15 cellular contexts compared by ENCODE assay signal in the genomic region with DNA sequence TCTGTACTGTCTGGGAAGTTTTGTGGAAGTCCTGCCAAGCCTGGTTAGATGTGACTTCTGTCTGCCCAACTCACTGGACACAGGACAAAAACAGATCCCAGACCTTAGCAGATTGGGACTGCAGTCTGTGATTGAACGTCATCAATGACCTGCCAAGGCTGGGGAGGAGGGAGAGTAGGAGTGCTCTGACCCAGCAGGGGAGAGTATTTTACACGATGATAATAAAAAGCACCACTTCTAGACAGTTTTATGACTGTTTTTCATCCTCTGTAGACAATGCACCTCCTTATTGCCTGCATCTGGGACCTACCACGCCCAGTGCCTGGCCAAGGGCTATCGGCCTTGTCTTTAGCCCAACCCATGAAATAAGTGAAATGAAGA.
A peak's percentile ranks its signal among the peaks of the same experiment; 100 is the strongest.
DNase-seq lines count a peak whose midpoint lies in the region; ATAC-seq and TF ChIP-seq lines count a peak whose summit lies in the region.
"Had no signal": no experiment of that assay in that cellular context is flagged by ENCODE, and none has a peak within 500 bp of the region (broad histone marks: within the 10 kb centered on the region; RNA-seq: fewer than 3 reads in every experiment).

No MANE protein-coding gene starts in this region.

- no peak for TF ChIP-seq POLR2A in stomach (IDR thresholded peaks at IDR 0.05)

- H3K36me3 ChIP-seq in stomach = no peaks in the 10 kb centered on the region

- POLR2A ChIA-PET in HEK293T (lab: Yijun Ruan, JAX) = interaction anchor here (0.9 kb wide), 1 partner anchor 15 kb away, joined by 3 read pairs; no protein-coding TSS in a partner anchor

- CTCF ChIA-PET in HEK293T (lab: Yijun Ruan, JAX) = interaction anchor here (1.1 kb wide), 1 partner anchor 132 kb away, joined by 4 read pairs; no protein-coding TSS in a partner anchor

- WGBS in stomach, 5 donors = 32 to 60% (median 41%) methylated on average over 4 of the region's 4 CpGs

- intact Hi-C loops in stomach (cut with DNase I; ENCODE audit: low total_unique reads) = no loop called here

- no peak for TF ChIP-seq CTCF in stomach (IDR thresholded peaks at IDR 0.05)

- peak; percentile 58 for ATAC-seq in left lobe of liver
- ATAC-seq in HG03571 (IDR thresholded peaks at IDR 0.05; ENCODE audit: unreplicated experiment) = no peak
- no peak for ATAC-seq in HG03196 (IDR thresholded peaks at IDR 0.05; ENCODE audit: unreplicated experiment)
- ATAC-seq: T-helper 17 cell had no signal

- H3K9me3 ChIP-seq in stomach = no peaks in the 10 kb centered on the region

- H3K4me1 ChIP-seq in stomach = peaks cover 37 to 64% (median 56%) of the 10 kb centered on the region in 4 donors

- TF ChIP-seq EP300 in stomach (IDR thresholded peaks at IDR 0.05) = no peak

- H3K27ac ChIP-seq in stomach = peak overlapping the region; percentile 63 to 78 (median 65)

- no peak overlapping the region for H3K4me3 ChIP-seq in stomach

- no peaks in the 10 kb centered on the region for H3K27me3 ChIP-seq in stomach

- DNase-seq in HEK293T (ENCODE audit: extremely low spot score) (peak; percentile 44), dermis blood vessel endothelial cell (peak; percentile 12), left lobe of liver (ENCODE audit: low spot score) (no peak), stomach (no peak), GM19238 (ENCODE audit: insufficient read length, low spot score) (no peak), DMS79 (lab: John Stamatoyannopoulos, UW) (no peak)
- DNase-seq: activated B cell treated with CpG ODN at 0.5 μM for 24 hours; activated gamma-delta T cell treated with Interleukin-2 at 50 U/mL for 16 hours; effector CD8-positive, alpha-beta T cell; NCI-H1930; NCI-H748 treated with DMSO at 0.1 percent for 48 hours; posterior cingulate gyrus; T-helper 17 cell had no signal

TF ChIP-seq in HEK293T, 16 proteins besides CTCF, POLR2A, EP300 and RAD21:
- TF ChIP-seq SUZ12 (IDR thresholded peaks at IDR 0.05) (no peak), FOXM1 (IDR thresholded peaks at IDR 0.05; ENCODE audit: borderline replicate concordance) (no peak), TARDBP (IDR thresholded peaks at IDR 0.05) (no peak), SP1 (IDR thresholded peaks at IDR 0.05) (no peak), CTBP1 (IDR thresholded peaks at IDR 0.05; ENCODE audit: borderline replicate concordance) (peak; percentile 57; the same call in 1 of the 2 replicates), ARNT (IDR thresholded peaks at IDR 0.05) (0 out of 2 replicates have a peak, but pooled peaks have one; percentile 25), FOXK2 (IDR thresholded peaks at IDR 0.05) (no peak)
- TF ChIP-seq, protein P1, sequence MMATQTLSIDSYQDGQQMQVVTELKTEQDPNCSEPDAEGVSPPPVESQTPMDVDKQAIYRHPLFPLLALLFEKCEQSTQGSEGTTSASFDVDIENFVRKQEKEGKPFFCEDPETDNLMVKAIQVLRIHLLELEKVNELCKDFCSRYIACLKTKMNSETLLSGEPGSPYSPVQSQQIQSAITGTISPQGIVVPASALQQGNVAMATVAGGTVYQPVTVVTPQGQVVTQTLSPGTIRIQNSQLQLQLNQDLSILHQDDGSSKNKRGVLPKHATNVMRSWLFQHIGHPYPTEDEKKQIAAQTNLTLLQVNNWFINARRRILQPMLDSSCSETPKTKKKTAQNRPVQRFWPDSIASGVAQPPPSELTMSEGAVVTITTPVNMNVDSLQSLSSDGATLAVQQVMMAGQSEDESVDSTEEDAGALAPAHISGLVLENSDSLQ (IDR thresholded peaks at IDR 0.05) = peak; percentile 82

Comparison
In these comparisons a context has a peak if more than half of its experiments do, and no peak if none do; other contexts are left out.
1. DNase-seq: peak in HEK293T (single experiment) and dermis blood vessel endothelial cell (single experiment); none in left lobe of liver (single experiment), stomach (single experiment), GM19238 (single experiment) and DMS79 (single experiment).